ENCODE assay signal across 13 cellular contexts in genomic region chr22:39904024-39904423, GRCh38. TPM values are rescaled to one million over a fixed set of nuclear protein-coding genes. Genes with fewer than 3 reads are reported as not detected.
DNase-seq lines count a peak whose midpoint lies in the region; ATAC-seq and TF ChIP-seq lines count a peak whose summit lies in the region.
"Not testable (repeated sequence)": the region's sequence is repeated elsewhere in the genome, so short reads cannot be mapped to it uniquely, and the experiment has no call there.
"Had no signal": no experiment of that assay in that cellular context is flagged by ENCODE, and none has a peak within 500 bp of the region (broad histone marks: within the 10 kb centered on the region; RNA-seq: fewer than 3 reads in every experiment).

No MANE protein-coding gene starts in this region.

- H3F3A ChIP-seq in Loucy (ENCODE audit: low read depth) = not testable (repeated sequence)

- H3K27ac ChIP-seq in CD4-positive, CD25-positive, alpha-beta regulatory T cell (ENCODE audit: insufficient read depth, low read length, poor library complexity, severe bottlenecking) = peak overlapping the region; percentile 79
- peak overlapping the region; percentile 26 for H3K27ac ChIP-seq in upper lobe of right lung

- H3K36me3 ChIP-seq in CD4-positive, CD25-positive, alpha-beta regulatory T cell (ENCODE audit: control insufficient read depth, insufficient read depth, low read length); Loucy (ENCODE audit: insufficient read depth, low read length); upper lobe of right lung: not testable (repeated sequence)

- not testable (repeated sequence) for H3K9me2 ChIP-seq in Loucy (replicated peaks; ENCODE audit: low read depth, low read length)

- H3K27me3 ChIP-seq in CD4-positive, CD25-positive, alpha-beta regulatory T cell (ENCODE audit: control insufficient read depth, insufficient read depth, low read length); Loucy (ENCODE audit: insufficient read depth, low read length, poor library complexity, severe bottlenecking): not testable (repeated sequence)
- H3K27me3 ChIP-seq in upper lobe of right lung = peaks cover 39% of the 10 kb centered on the region

- intact Hi-C loops in upper lobe of right lung (cut with DNase I) = not testable (repeated sequence)

- H3K36me3 Mint-ChIP-seq in CD4-positive, CD25-positive, alpha-beta regulatory T cell = peaks cover 22% of the 10 kb centered on the region
- peaks cover 52% of the 10 kb centered on the region for H3K36me3 Mint-ChIP-seq in activated CD4-positive, alpha-beta T cell treated with anti-CD3 and anti-CD28 coated beads, Interleukin-2, amount 10 ng/mL, durations not matched to agents 7 days and 5 days (ENCODE audit: low read depth)
- H3K36me3 Mint-ChIP-seq in activated T-cell treated with anti-CD3 and anti-CD28 coated beads, Interleukin-2, amount 50 U/mL, for 72 hours (ENCODE audit: insufficient read depth in 2 of 2); activated naive CD8-positive, alpha-beta T cell; natural killer cell treated with Interleukin-12 subunit alpha and Interleukin-12 subunit beta and Interleukin-15 and Interleukin-18, amount 100 ng/mL, for 72 hours: not testable (repeated sequence)
- H3K36me3 Mint-ChIP-seq in effector memory CD8-positive, alpha-beta T cell (ENCODE audit: insufficient read depth) = peaks cover 14% of the 10 kb centered on the region

- H3K4me3 Mint-ChIP-seq in CD4-positive, CD25-positive, alpha-beta regulatory T cell = peak overlapping the region; percentile 91 to 99 (median 96)
- H3K4me3 Mint-ChIP-seq in activated CD4-positive, alpha-beta T cell treated with anti-CD3 and anti-CD28 coated beads, Interleukin-2, amount 10 ng/mL, durations not matched to agents 7 days and 5 days = peak overlapping the region; percentile 99
- H3K4me3 Mint-ChIP-seq in activated T-cell treated with anti-CD3 and anti-CD28 coated beads, Interleukin-2, amount 50 U/mL, for 72 hours = peak overlapping the region; percentile 80 to 92
- H3K4me3 Mint-ChIP-seq in activated naive CD8-positive, alpha-beta T cell = peak overlapping the region; percentile 95
- H3K4me3 Mint-ChIP-seq in effector memory CD8-positive, alpha-beta T cell = peak overlapping the region in 1 of 2 donors; percentile 89
- H3K4me3 Mint-ChIP-seq in natural killer cell treated with Interleukin-12 subunit alpha and Interleukin-12 subunit beta and Interleukin-15 and Interleukin-18, amount 100 ng/mL, for 72 hours = peak overlapping the region; percentile 98

- peaks cover 85% of the 10 kb centered on the region for H3K79me2 ChIP-seq in Loucy (ENCODE audit: insufficient read depth, low read length)

- H3K9me3 ChIP-seq in CD4-positive, CD25-positive, alpha-beta regulatory T cell (ENCODE audit: control insufficient read depth in 2 of 2, low read length in 2 of 2); Loucy (ENCODE audit: insufficient read depth, low read depth, low read length); upper lobe of right lung: not testable (repeated sequence)

- peak overlapping the region; percentile 98 for H3K4me3 ChIP-seq in CD4-positive, CD25-positive, alpha-beta regulatory T cell (ENCODE audit: low read depth, low read length)
- peak overlapping the region; percentile 76 for H3K4me3 ChIP-seq in Loucy (ENCODE audit: low read length, poor library complexity, severe bottlenecking)
- H3K4me3 ChIP-seq in upper lobe of right lung = peak overlapping the region; percentile 31

- CTCF ChIA-PET in activated CD4-positive, alpha-beta T cell treated with anti-CD3 and anti-CD28 coated beads, Interleukin-2, amount 10 ng/mL, durations not matched to agents 7 days and 5 days (lab: Charles Lee) = interaction anchor here (0.7 to 1.2 kb wide), 5 partner anchors 13 to 130 kb away, joined by 3 to 6 read pairs (median 4); no protein-coding TSS in a partner anchor

- peak overlapping the region; percentile 96 for H3K9ac ChIP-seq in Loucy (ENCODE audit: low read depth, low read length, poor library complexity, severe bottlenecking)

- not testable (repeated sequence) for H3K9me3 Mint-ChIP-seq in CD4-positive, CD25-positive, alpha-beta regulatory T cell; activated CD4-positive, alpha-beta T cell treated with anti-CD3 and anti-CD28 coated beads, Interleukin-2, amount 10 ng/mL, durations not matched to agents 7 days and 5 days; activated T-cell treated with anti-CD3 and anti-CD28 coated beads, Interleukin-2, amount 50 U/mL, for 72 hours; activated naive CD8-positive, alpha-beta T cell (ENCODE audit: low read depth); effector memory CD8-positive, alpha-beta T cell; natural killer cell treated with Interleukin-12 subunit alpha and Interleukin-12 subunit beta and Interleukin-15 and Interleukin-18, amount 100 ng/mL, for 72 hours

- not testable (repeated sequence) for H3K27me3 Mint-ChIP-seq in CD4-positive, CD25-positive, alpha-beta regulatory T cell; activated CD4-positive, alpha-beta T cell treated with anti-CD3 and anti-CD28 coated beads, Interleukin-2, amount 10 ng/mL, durations not matched to agents 7 days and 5 days; activated T-cell treated with anti-CD3 and anti-CD28 coated beads, Interleukin-2, amount 50 U/mL, for 72 hours (ENCODE audit: low read depth); activated naive CD8-positive, alpha-beta T cell; effector memory CD8-positive, alpha-beta T cell; natural killer cell treated with Interleukin-12 subunit alpha and Interleukin-12 subunit beta and Interleukin-15 and Interleukin-18, amount 100 ng/mL, for 72 hours

- peak overlapping the region; percentile 94 for H3K4me2 ChIP-seq in Loucy (ENCODE audit: low read depth, low read length, poor library complexity, severe bottlenecking)

- H3K4me1 Mint-ChIP-seq in CD4-positive, CD25-positive, alpha-beta regulatory T cell = peaks cover 10 to 50% (median 35%) of the 10 kb centered on the region in 4 donors
- peaks cover 47% of the 10 kb centered on the region for H3K4me1 Mint-ChIP-seq in activated CD4-positive, alpha-beta T cell treated with anti-CD3 and anti-CD28 coated beads, Interleukin-2, amount 10 ng/mL, durations not matched to agents 7 days and 5 days
- peaks cover 50% of the 10 kb centered on the region for H3K4me1 Mint-ChIP-seq in activated T-cell treated with anti-CD3 and anti-CD28 coated beads, Interleukin-2, amount 50 U/mL, for 72 hours (ENCODE audit: low read depth)
- peaks cover 56% of the 10 kb centered on the region for H3K4me1 Mint-ChIP-seq in activated naive CD8-positive, alpha-beta T cell (ENCODE audit: low read depth)
- peaks cover 37 to 58% of the 10 kb centered on the region in 2 donors for H3K4me1 Mint-ChIP-seq in effector memory CD8-positive, alpha-beta T cell (ENCODE audit: low read depth in 2 of 2)
- H3K4me1 Mint-ChIP-seq in natural killer cell treated with Interleukin-12 subunit alpha and Interleukin-12 subunit beta and Interleukin-15 and Interleukin-18, amount 100 ng/mL, for 72 hours (ENCODE audit: low read depth in 2 of 2) = peaks cover 60 to 72% of the 10 kb centered on the region in 2 donors

- POLR2A ChIA-PET in activated CD4-positive, alpha-beta T cell treated with anti-CD3 and anti-CD28 coated beads, Interleukin-2, amount 10 ng/mL, durations not matched to agents 7 days and 5 days (lab: Charles Lee) = interaction anchor here (1.9 kb wide), 1 partner anchor 17 kb away, joined by 5 read pairs; no protein-coding TSS in a partner anchor

- ATAC-seq in CD4-positive, CD25-positive, alpha-beta regulatory T cell (ENCODE audit: low read depth in 2 of 2); activated T-cell treated with anti-CD3 and anti-CD28 coated beads, Interleukin-2, amount 50 U/mL, for 72 hours (replicated peaks in 1 of 2); effector memory CD8-positive, alpha-beta T cell (replicated peaks); natural killer cell treated with Interleukin-12 subunit alpha and Interleukin-12 subunit beta and Interleukin-15 and Interleukin-18, amount 100 ng/mL, for 72 hours; upper lobe of right lung: not testable (repeated sequence)

- TF ChIP-seq CTCF in Loucy (conservative IDR thresholded peaks at IDR 0.05; ENCODE audit: low read length); upper lobe of right lung (IDR thresholded peaks at IDR 0.05): not testable (repeated sequence)

- peaks cover 49% of the 10 kb centered on the region for H3K4me1 ChIP-seq in CD4-positive, CD25-positive, alpha-beta regulatory T cell (ENCODE audit: control insufficient read depth, insufficient read depth, low read length, poor library complexity, severe bottlenecking)
- peaks cover 70% of the 10 kb centered on the region for H3K4me1 ChIP-seq in Loucy (ENCODE audit: insufficient read depth, low read length, poor library complexity, severe bottlenecking)
- H3K4me1 ChIP-seq in upper lobe of right lung = not testable (repeated sequence)

- DNase-seq in CD4-positive, CD25-positive, alpha-beta regulatory T cell; activated CD4-positive, alpha-beta T cell treated with anti-CD3 and anti-CD28 coated beads, Interleukin-2, amount 10 ng/mL, durations not matched to agents 7 days and 5 days; activated T-cell treated with anti-CD3 and anti-CD28 coated beads, Interleukin-2, amount 50 U/mL, for 72 hours; effector memory CD8-positive, alpha-beta T cell; natural killer cell treated with Interleukin-12 subunit alpha and Interleukin-12 subunit beta and Interleukin-15 and Interleukin-18, amount 100 ng/mL, for 72 hours (ENCODE audit: low spot score); upper lobe of right lung: not testable (repeated sequence)

- H2AFZ ChIP-seq in Loucy (ENCODE audit: low read length) = not testable (repeated sequence)

- H3K27ac Mint-ChIP-seq in CD4-positive, CD25-positive, alpha-beta regulatory T cell = peak overlapping the region; percentile 85 to 94 (median 91)
- H3K27ac Mint-ChIP-seq in activated CD4-positive, alpha-beta T cell treated with anti-CD3 and anti-CD28 coated beads, Interleukin-2, amount 10 ng/mL, durations not matched to agents 7 days and 5 days = peak overlapping the region; percentile 89
- peak overlapping the region; percentile 100 for H3K27ac Mint-ChIP-seq in activated T-cell treated with anti-CD3 and anti-CD28 coated beads, Interleukin-2, amount 50 U/mL, for 72 hours
- peak overlapping the region; percentile 99 for H3K27ac Mint-ChIP-seq in activated naive CD8-positive, alpha-beta T cell
- H3K27ac Mint-ChIP-seq in effector memory CD8-positive, alpha-beta T cell = peak overlapping the region; percentile 93 to 96
- H3K27ac Mint-ChIP-seq in natural killer cell treated with Interleukin-12 subunit alpha and Interleukin-12 subunit beta and Interleukin-15 and Interleukin-18, amount 100 ng/mL, for 72 hours = peak overlapping the region; percentile 96 to 98

- peaks cover 20% of the 10 kb centered on the region for H4K20me1 ChIP-seq in Loucy (ENCODE audit: insufficient read depth, low read length, poor library complexity, severe bottlenecking)

RNA-seq across cellular contexts. Expression of gene GRAP2, which starts 3.1 kb away (rescaled TPM):
- total RNA-seq in CD4-positive, CD25-positive, alpha-beta regulatory T cell = 160 TPM
- polyA plus RNA-seq in CD4-positive, CD25-positive, alpha-beta regulatory T cell = 10 to 100 TPM; 48.9 to 79.2 (median 52.2) TPM
- 100 to 1,000 TPM; 137 to 138 TPM for total RNA-seq in activated CD4-positive, alpha-beta T cell treated with anti-CD3 and anti-CD28 coated beads, Interleukin-2, amount 10 ng/mL, durations not matched to agents 7 days and 5 days
- 10 to 100 TPM; 56.4 to 59.4 TPM for total RNA-seq in activated T-cell treated with anti-CD3 and anti-CD28 coated beads, Interleukin-2, amount 50 U/mL, for 72 hours
- 10 to 100 TPM; 13.2 to 36.4 TPM for total RNA-seq in natural killer cell treated with Interleukin-12 subunit alpha and Interleukin-12 subunit beta and Interleukin-15 and Interleukin-18, amount 100 ng/mL, for 72 hours
- total RNA-seq in upper lobe of right lung = 10.1 TPM
- total RNA-seq: HT-29, OCI-LY7 had no signal
- polyA plus RNA-seq: AG04450, GM23338 had no signal

RNA-seq across cellular contexts. Expression of gene ENTHD1, which starts 10.5 kb away (rescaled TPM):
- not detected for total RNA-seq in CD4-positive, CD25-positive, alpha-beta regulatory T cell
- polyA plus RNA-seq in CD4-positive, CD25-positive, alpha-beta regulatory T cell = under 1 TPM; 0.13 to 0.32 (median 0.18) TPM
- under 1 TPM; 0.07 to 0.21 TPM for total RNA-seq in activated CD4-positive, alpha-beta T cell treated with anti-CD3 and anti-CD28 coated beads, Interleukin-2, amount 10 ng/mL, durations not matched to agents 7 days and 5 days
- under 1 TPM; 0.46 to 0.77 TPM for total RNA-seq in activated T-cell treated with anti-CD3 and anti-CD28 coated beads, Interleukin-2, amount 50 U/mL, for 72 hours
- total RNA-seq in natural killer cell treated with Interleukin-12 subunit alpha and Interleukin-12 subunit beta and Interleukin-15 and Interleukin-18, amount 100 ng/mL, for 72 hours = not detected
- total RNA-seq in upper lobe of right lung = not detected
- total RNA-seq: GM23338, HT-29, MCF 10A, OCI-LY7 had no signal
- polyA plus RNA-seq: AG04450, GM23338 had no signal

RNA-seq across cellular contexts. Expression of gene TMA7B, which starts 56.2 kb away (rescaled TPM):
- total RNA-seq in CD4-positive, CD25-positive, alpha-beta regulatory T cell = 13.0 TPM
- 1 to 10 TPM in 3 of 4 donors, under 1 TPM in 1; 0.91 to 1.8 (median 1.5) TPM for polyA plus RNA-seq in CD4-positive, CD25-positive, alpha-beta regulatory T cell
- total RNA-seq in activated CD4-positive, alpha-beta T cell treated with anti-CD3 and anti-CD28 coated beads, Interleukin-2, amount 10 ng/mL, durations not matched to agents 7 days and 5 days = 1 to 10 TPM; 4.7 to 5.4 TPM
- 1 to 10 TPM; 1.4 to 2.5 TPM for total RNA-seq in activated T-cell treated with anti-CD3 and anti-CD28 coated beads, Interleukin-2, amount 50 U/mL, for 72 hours
- 1 to 10 TPM in 1 of 2 donors, under 1 TPM in 1; 0.86 to 2.8 TPM for total RNA-seq in natural killer cell treated with Interleukin-12 subunit alpha and Interleukin-12 subunit beta and Interleukin-15 and Interleukin-18, amount 100 ng/mL, for 72 hours
- total RNA-seq in upper lobe of right lung = 0.69 TPM
- total RNA-seq: GM23338, HT-29, MCF 10A, OCI-LY7 had no signal
- polyA plus RNA-seq: AG04450, GM23338 had no signal

Comparison
In these comparisons a context has a peak if more than half of its experiments do, and no peak if none do; other contexts are left out.
1. H3K4me3 ChIP-seq: peak in every context shown above with its lines; median percentile 98 in CD4-positive, CD25-positive, alpha-beta regulatory T cell; 76 in Loucy; 31 in upper lobe of right lung.